Comparison of ENCODE assay signal across 8 cellular contexts in genomic region chr1:65420590-65421340, GRCh38. TPM values are rescaled to one million over a fixed set of nuclear protein-coding genes. Genes with fewer than 3 reads are reported as not detected.
DNase-seq lines count a peak whose midpoint lies in the region; ATAC-seq and TF ChIP-seq lines count a peak whose summit lies in the region.

A gene with protein sequence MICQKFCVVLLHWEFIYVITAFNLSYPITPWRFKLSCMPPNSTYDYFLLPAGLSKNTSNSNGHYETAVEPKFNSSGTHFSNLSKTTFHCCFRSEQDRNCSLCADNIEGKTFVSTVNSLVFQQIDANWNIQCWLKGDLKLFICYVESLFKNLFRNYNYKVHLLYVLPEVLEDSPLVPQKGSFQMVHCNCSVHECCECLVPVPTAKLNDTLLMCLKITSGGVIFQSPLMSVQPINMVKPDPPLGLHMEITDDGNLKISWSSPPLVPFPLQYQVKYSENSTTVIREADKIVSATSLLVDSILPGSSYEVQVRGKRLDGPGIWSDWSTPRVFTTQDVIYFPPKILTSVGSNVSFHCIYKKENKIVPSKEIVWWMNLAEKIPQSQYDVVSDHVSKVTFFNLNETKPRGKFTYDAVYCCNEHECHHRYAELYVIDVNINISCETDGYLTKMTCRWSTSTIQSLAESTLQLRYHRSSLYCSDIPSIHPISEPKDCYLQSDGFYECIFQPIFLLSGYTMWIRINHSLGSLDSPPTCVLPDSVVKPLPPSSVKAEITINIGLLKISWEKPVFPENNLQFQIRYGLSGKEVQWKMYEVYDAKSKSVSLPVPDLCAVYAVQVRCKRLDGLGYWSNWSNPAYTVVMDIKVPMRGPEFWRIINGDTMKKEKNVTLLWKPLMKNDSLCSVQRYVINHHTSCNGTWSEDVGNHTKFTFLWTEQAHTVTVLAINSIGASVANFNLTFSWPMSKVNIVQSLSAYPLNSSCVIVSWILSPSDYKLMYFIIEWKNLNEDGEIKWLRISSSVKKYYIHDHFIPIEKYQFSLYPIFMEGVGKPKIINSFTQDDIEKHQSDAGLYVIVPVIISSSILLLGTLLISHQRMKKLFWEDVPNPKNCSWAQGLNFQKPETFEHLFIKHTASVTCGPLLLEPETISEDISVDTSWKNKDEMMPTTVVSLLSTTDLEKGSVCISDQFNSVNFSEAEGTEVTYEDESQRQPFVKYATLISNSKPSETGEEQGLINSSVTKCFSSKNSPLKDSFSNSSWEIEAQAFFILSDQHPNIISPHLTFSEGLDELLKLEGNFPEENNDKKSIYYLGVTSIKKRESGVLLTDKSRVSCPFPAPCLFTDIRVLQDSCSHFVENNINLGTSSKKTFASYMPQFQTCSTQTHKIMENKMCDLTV (plus strand): TSS chr1:65420668. CDS start chr1:65565566, 144,898 bp downstream.
LEPROT (plus strand) TSS chr1:65420668; CDS start chr1:65420725, 57 bp downstream.

- TF ChIP-seq POLR2A in GM15510 (IDR thresholded peaks at IDR 0.05; ENCODE audit: borderline replicate concordance, extremely low read depth, insufficient read length) (peak; percentile 74), vagina (IDR thresholded peaks at IDR 0.05) (peak in 1 of 2 donors; percentile 87)

- peak within 1 kb of the TSS; percentile 99 for H3K27ac ChIP-seq in colonic mucosa
- H3K27ac ChIP-seq in vagina: peak within 1 kb of the TSS; percentile 98

- H3K4me1 ChIP-seq in colonic mucosa: peaks cover 10% of the 10 kb centered on the region
- H3K4me1 ChIP-seq in mucosa of descending colon (ENCODE audit: low read depth): peaks cover 7% of the 10 kb centered on the region
- H3K4me1 ChIP-seq in vagina: peaks cover 39% of the 10 kb centered on the region

- TF ChIP-seq CTCF in colonic mucosa (IDR thresholded peaks at IDR 0.05) (no peak), mucosa of descending colon (IDR thresholded peaks at IDR 0.05) (no peak), vagina (IDR thresholded peaks at IDR 0.05) (no peak)

- DNase-seq in A172 (ENCODE audit: low spot score) (peak; percentile 22), NCI-H82 (lab: John Stamatoyannopoulos, UW) (peak; percentile 87), colonic mucosa (no peak), mucosa of descending colon (no peak), vagina (ENCODE audit: extremely low spot score in 2 of 2) (peak in 1 of 2 donors; percentile 90)

- intact Hi-C loops in colonic mucosa (cut with DNase I): no loop called here
- intact Hi-C loops in mucosa of descending colon (cut with DNase I, micrococcal nuclease): no loop called here
- intact Hi-C loops in vagina (cut with DNase I): no loop called here

- H3K27me3 ChIP-seq in colonic mucosa: no peaks in the 10 kb centered on the region
- no peaks in the 10 kb centered on the region for H3K27me3 ChIP-seq in vagina

- H3K4me3 ChIP-seq in colonic mucosa: peak within 1 kb of the TSS; percentile 84
- peak within 1 kb of the TSS; percentile 58 for H3K4me3 ChIP-seq in mucosa of descending colon
- peak within 1 kb of the TSS; percentile 83 to 95 for H3K4me3 ChIP-seq in vagina

- H3K36me3 ChIP-seq in colonic mucosa (no peaks in the 10 kb centered on the region), mucosa of descending colon (ENCODE audit: low read depth) (no peaks in the 10 kb centered on the region), vagina (peaks cover 0 to 4% of the 10 kb centered on the region in 2 donors)

- ATAC-seq in HG03039 (IDR thresholded peaks at IDR 0.05; ENCODE audit: unreplicated experiment): peak; percentile 60
- ATAC-seq in mucosa of descending colon: no peak
- no peak for ATAC-seq in GM21423 (IDR thresholded peaks at IDR 0.05; ENCODE audit: unreplicated experiment)

- H3K9me3 ChIP-seq in colonic mucosa (no peaks in the 10 kb centered on the region), mucosa of descending colon (no peaks in the 10 kb centered on the region), vagina (no peaks in the 10 kb centered on the region)

- H3K9ac ChIP-seq in colonic mucosa (ENCODE audit: low read depth in 2 of 2, low read length in 2 of 2): peak within 1 kb of the TSS; percentile 69 to 90

RNA-seq across cellular contexts. Expression of the first gene that starts in this region (rescaled TPM):
- total RNA-seq in A172 (2014; rRNA removed; shearing (Covaris generic)): 3.0 and 3.1 TPM in 2 replicates
- total RNA-seq in colonic mucosa (1 to 10 TPM; 3.7 to 6.5 TPM), mucosa of descending colon (1 to 10 TPM; 2.6 to 7.5 (median 4.6) TPM), vagina (16.2 TPM)

RNA-seq across cellular contexts. Expression of gene LEPROT, which starts in this region (rescaled TPM):
- 62.6 and 64.1 TPM in 2 replicates for total RNA-seq in A172 (2014; rRNA removed; shearing (Covaris generic))
- total RNA-seq in colonic mucosa (10 to 100 TPM; 45.1 to 77.6 TPM), mucosa of descending colon (10 to 100 TPM; 56.4 to 74.8 (median 56.6) TPM), vagina (37.8 TPM)

Comparison
In these comparisons a context has a peak if more than half of its experiments do, and no peak if none do; other contexts are left out.
1. DNase-seq: peak in A172 (single experiment) and NCI-H82 (single experiment); none in colonic mucosa (single experiment) and mucosa of descending colon (0 of 3).
2. Peak in every context shown above with its lines, with median percentiles within 50 percentile points of each other: H3K4me3 ChIP-seq.